29 cellular contexts compared by ENCODE assay signal in genomic region chr18:47777626-47778025, GRCh38.
DNase-seq lines count a peak whose midpoint lies in the region; ATAC-seq and TF ChIP-seq lines count a peak whose summit lies in the region.
"Had no signal": no experiment of that assay in that cellular context is flagged by ENCODE, and none has a peak within 500 bp of the region (broad histone marks: within the 10 kb centered on the region; RNA-seq: fewer than 3 reads in every experiment).

No MANE protein-coding gene starts in this region.

- H3K36me3 ChIP-seq in naive thymus-derived CD4-positive, alpha-beta T cell (ENCODE audit: control insufficient read depth in 2 of 3, insufficient read depth in 3 of 3, low read length in 3 of 3): no peaks in the 10 kb centered on the region
- H3K36me3 ChIP-seq: gastrocnemius medialis, neutrophil, prostate gland had no signal

- no peaks in the 10 kb centered on the region for H3K9me3 Mint-ChIP-seq in activated CD8-positive, alpha-beta T cell treated with anti-CD3 and anti-CD28 coated beads for 36 hours
- H3K9me3 Mint-ChIP-seq in activated CD8-positive, alpha-beta T cell treated with anti-CD3 and anti-CD28 coated beads, Interleukin-2, amount 10 ng/mL, durations not matched to agents 7 days and 5 days (ENCODE audit: insufficient read depth): no peaks in the 10 kb centered on the region
- H3K9me3 Mint-ChIP-seq in naive thymus-derived CD4-positive, alpha-beta T cell: peaks cover 0 to 15% (median 3%) of the 10 kb centered on the region in 11 donors
- H3K9me3 Mint-ChIP-seq: activated naive CD4-positive, alpha-beta T cell treated with anti-CD3 and anti-CD28 coated beads, Interleukin-2, amount 50 U/mL, for 24 hours had no signal

- H3K4me3 ChIP-seq in naive thymus-derived CD4-positive, alpha-beta T cell (ENCODE audit: low read length): no peak overlapping the region
- H3K4me3 ChIP-seq: A549, dorsolateral prefrontal cortex, gastrocnemius medialis, prostate gland had no signal

- H3K27ac Mint-ChIP-seq in activated CD8-positive, alpha-beta T cell treated with anti-CD3 and anti-CD28 coated beads for 36 hours: no peak overlapping the region
- no peak overlapping the region for H3K27ac Mint-ChIP-seq in activated CD8-positive, alpha-beta T cell treated with anti-CD3 and anti-CD28 coated beads, Interleukin-2, amount 10 ng/mL, durations not matched to agents 7 days and 5 days
- H3K27ac Mint-ChIP-seq in naive thymus-derived CD4-positive, alpha-beta T cell: no peak overlapping the region
- H3K27ac Mint-ChIP-seq: activated CD4-positive, alpha-beta T cell treated with anti-CD3 and anti-CD28 coated beads for 36 hours; activated naive CD4-positive, alpha-beta T cell treated with anti-CD3 and anti-CD28 coated beads, Interleukin-2, amount 50 U/mL, for 24 hours; B cell had no signal

- no peak overlapping the region for H3K4me3 Mint-ChIP-seq in activated CD8-positive, alpha-beta T cell treated with anti-CD3 and anti-CD28 coated beads for 36 hours
- H3K4me3 Mint-ChIP-seq in activated CD8-positive, alpha-beta T cell treated with anti-CD3 and anti-CD28 coated beads, Interleukin-2, amount 10 ng/mL, durations not matched to agents 7 days and 5 days: no peak overlapping the region
- H3K4me3 Mint-ChIP-seq in naive thymus-derived CD4-positive, alpha-beta T cell: no peak overlapping the region
- H3K4me3 Mint-ChIP-seq: activated CD4-positive, alpha-beta T cell treated with anti-CD3 and anti-CD28 coated beads for 36 hours; activated naive CD4-positive, alpha-beta T cell treated with anti-CD3 and anti-CD28 coated beads, Interleukin-2, amount 50 U/mL, for 24 hours; B cell had no signal

- no peaks in the 10 kb centered on the region for H3K36me3 Mint-ChIP-seq in activated CD8-positive, alpha-beta T cell treated with anti-CD3 and anti-CD28 coated beads for 36 hours (ENCODE audit: low read depth)
- no peaks in the 10 kb centered on the region for H3K36me3 Mint-ChIP-seq in activated CD8-positive, alpha-beta T cell treated with anti-CD3 and anti-CD28 coated beads, Interleukin-2, amount 10 ng/mL, durations not matched to agents 7 days and 5 days (ENCODE audit: low read depth)
- no peaks in the 10 kb centered on the region for H3K36me3 Mint-ChIP-seq in naive thymus-derived CD4-positive, alpha-beta T cell
- H3K36me3 Mint-ChIP-seq: activated naive CD4-positive, alpha-beta T cell treated with anti-CD3 and anti-CD28 coated beads, Interleukin-2, amount 50 U/mL, for 24 hours had no signal

- H3K4me1 ChIP-seq in naive thymus-derived CD4-positive, alpha-beta T cell (ENCODE audit: control insufficient read depth in 2 of 2, insufficient read depth in 2 of 2, low read length in 2 of 2): no peaks in the 10 kb centered on the region
- H3K4me1 ChIP-seq: A549, prostate gland had no signal

- no peaks in the 10 kb centered on the region for H3K27me3 ChIP-seq in naive thymus-derived CD4-positive, alpha-beta T cell (ENCODE audit: control insufficient read depth in 2 of 2, insufficient read depth in 2 of 2, low read length in 2 of 2)
- H3K27me3 ChIP-seq: gastrocnemius medialis had no signal

- no peak overlapping the region for H3K27ac ChIP-seq in naive thymus-derived CD4-positive, alpha-beta T cell (ENCODE audit: low read depth, low read length)
- H3K27ac ChIP-seq: A549, dorsolateral prefrontal cortex, gastrocnemius medialis, neutrophil, prostate gland, VCaP had no signal

- CTCF ChIA-PET in activated CD8-positive, alpha-beta T cell treated with anti-CD3 and anti-CD28 coated beads for 36 hours (lab: Charles Lee): interaction anchor here (1.0 kb wide), 1 partner anchor 21 kb away, joined by 3 read pairs; no protein-coding TSS in a partner anchor
- CTCF ChIA-PET in activated CD8-positive, alpha-beta T cell treated with anti-CD3 and anti-CD28 coated beads, Interleukin-2, amount 10 ng/mL, durations not matched to agents 7 days and 5 days (lab: Charles Lee): interaction anchor here (1.8 kb wide), 1 partner anchor 23 kb away, joined by 7 read pairs; no protein-coding TSS in a partner anchor
- CTCF ChIA-PET in naive thymus-derived CD4-positive, alpha-beta T cell (lab: Charles Lee): no interaction called here

- POLR2A ChIA-PET in activated CD8-positive, alpha-beta T cell treated with anti-CD3 and anti-CD28 coated beads for 36 hours (lab: Charles Lee): no interaction called here
- POLR2A ChIA-PET in activated CD8-positive, alpha-beta T cell treated with anti-CD3 and anti-CD28 coated beads, Interleukin-2, amount 10 ng/mL, durations not matched to agents 7 days and 5 days (lab: Charles Lee): no interaction called here
- POLR2A ChIA-PET in naive thymus-derived CD4-positive, alpha-beta T cell (lab: Charles Lee): no interaction called here

- no peaks in the 10 kb centered on the region for H3K9me3 ChIP-seq in naive thymus-derived CD4-positive, alpha-beta T cell (ENCODE audit: control insufficient read depth in 2 of 3, low read length in 3 of 3)
- H3K9me3 ChIP-seq: A549, gastrocnemius medialis, neutrophil, prostate gland had no signal

- intact Hi-C loops in activated CD8-positive, alpha-beta T cell treated with anti-CD3 and anti-CD28 coated beads for 36 hours (cut with micrococcal nuclease): loop anchor here (10.0 kb wide), 1 partner anchor 147 kb away; no protein-coding TSS in a partner anchor
- intact Hi-C loops in naive thymus-derived CD4-positive, alpha-beta T cell (cut with micrococcal nuclease): no loop called here

- no peak for TF ChIP-seq CTCF in activated CD8-positive, alpha-beta T cell treated with anti-CD3 and anti-CD28 coated beads for 36 hours (IDR thresholded peaks at IDR 0.05)

- peaks cover 4% of the 10 kb centered on the region for H3K4me1 Mint-ChIP-seq in activated CD8-positive, alpha-beta T cell treated with anti-CD3 and anti-CD28 coated beads for 36 hours (ENCODE audit: low read depth)
- H3K4me1 Mint-ChIP-seq in activated CD8-positive, alpha-beta T cell treated with anti-CD3 and anti-CD28 coated beads, Interleukin-2, amount 10 ng/mL, durations not matched to agents 7 days and 5 days (ENCODE audit: low read depth): peaks cover 2% of the 10 kb centered on the region
- H3K4me1 Mint-ChIP-seq in naive thymus-derived CD4-positive, alpha-beta T cell: peaks cover 0 to 3% (median 0%) of the 10 kb centered on the region in 7 donors
- H3K4me1 Mint-ChIP-seq: activated CD4-positive, alpha-beta T cell treated with anti-CD3 and anti-CD28 coated beads for 36 hours; activated naive CD4-positive, alpha-beta T cell treated with anti-CD3 and anti-CD28 coated beads, Interleukin-2, amount 50 U/mL, for 24 hours; B cell had no signal

- no peak for DNase-seq in activated CD8-positive, alpha-beta T cell treated with anti-CD3 and anti-CD28 coated beads for 36 hours
- DNase-seq in activated CD8-positive, alpha-beta T cell treated with anti-CD3 and anti-CD28 coated beads, Interleukin-2, amount 10 ng/mL, durations not matched to agents 7 days and 5 days: no peak
- DNase-seq in MV-4-11 (lab: John Stamatoyannopoulos, UW) (peak; percentile 78), LoVo (ENCODE audit: low spot score) (no peak), AML-193 (lab: John Stamatoyannopoulos, UW) (no peak)
- no peak for DNase-seq in naive thymus-derived CD4-positive, alpha-beta T cell
- DNase-seq: activated CD4-positive, alpha-beta T cell treated with anti-CD3 and anti-CD28 coated beads for 36 hours; activated CD8-positive, alpha-beta memory T cell treated with anti-CD3 and anti-CD28 coated beads for 24 hours; activated T-cell treated with anti-CD3 and anti-CD28 coated beads for 4 hours; DMS153; dorsolateral prefrontal cortex; gastrocnemius medialis; HCEC 1CT; kidney glomerular epithelial cell; NCI-H1092; NCI-H187; NCI-H2171 treated with DMSO at 0.1 percent for 48 hours; NCI-H510A treated with DMSO at 0.1 percent for 48 hours; SIG-M5; stimulated activated naive CD4-positive, alpha-beta T cell; SW 1271 had no signal

- peaks cover 7% of the 10 kb centered on the region for H3K27me3 Mint-ChIP-seq in activated CD8-positive, alpha-beta T cell treated with anti-CD3 and anti-CD28 coated beads for 36 hours
- H3K27me3 Mint-ChIP-seq in activated CD8-positive, alpha-beta T cell treated with anti-CD3 and anti-CD28 coated beads, Interleukin-2, amount 10 ng/mL, durations not matched to agents 7 days and 5 days (ENCODE audit: low read depth): peaks cover 11% of the 10 kb centered on the region
- peaks cover 9 to 18% (median 9%) of the 10 kb centered on the region in 5 donors for H3K27me3 Mint-ChIP-seq in naive thymus-derived CD4-positive, alpha-beta T cell

- ATAC-seq in activated CD8-positive, alpha-beta T cell treated with anti-CD3 and anti-CD28 coated beads for 36 hours: peak; percentile 53
- no peak for ATAC-seq in activated CD8-positive, alpha-beta T cell treated with anti-CD3 and anti-CD28 coated beads, Interleukin-2, amount 10 ng/mL, durations not matched to agents 7 days and 5 days
- ATAC-seq in naive thymus-derived CD4-positive, alpha-beta T cell: peak; percentile 14
- ATAC-seq in HG03159 (IDR thresholded peaks at IDR 0.05; ENCODE audit: unreplicated experiment) (no peak), HG03139 (IDR thresholded peaks at IDR 0.05; ENCODE audit: unreplicated experiment) (no peak)
- ATAC-seq: A549; activated CD4-positive, alpha-beta T cell treated with anti-CD3 and anti-CD28 coated beads for 36 hours; gastrocnemius medialis had no signal

Comparison
In these comparisons a context has a peak if more than half of its experiments do, and no peak if none do; other contexts are left out.
1. ATAC-seq: peak in activated CD8-positive, alpha-beta T cell treated with anti-CD3 and anti-CD28 coated beads for 36 hours (single experiment) and naive thymus-derived CD4-positive, alpha-beta T cell (single experiment); none in activated CD8-positive, alpha-beta T cell treated with anti-CD3 and anti-CD28 coated beads, Interleukin-2, amount 10 ng/mL, durations not matched to agents 7 days and 5 days (single experiment), HG03159 (single experiment) and HG03139 (single experiment).